In the genomic region with DNA sequence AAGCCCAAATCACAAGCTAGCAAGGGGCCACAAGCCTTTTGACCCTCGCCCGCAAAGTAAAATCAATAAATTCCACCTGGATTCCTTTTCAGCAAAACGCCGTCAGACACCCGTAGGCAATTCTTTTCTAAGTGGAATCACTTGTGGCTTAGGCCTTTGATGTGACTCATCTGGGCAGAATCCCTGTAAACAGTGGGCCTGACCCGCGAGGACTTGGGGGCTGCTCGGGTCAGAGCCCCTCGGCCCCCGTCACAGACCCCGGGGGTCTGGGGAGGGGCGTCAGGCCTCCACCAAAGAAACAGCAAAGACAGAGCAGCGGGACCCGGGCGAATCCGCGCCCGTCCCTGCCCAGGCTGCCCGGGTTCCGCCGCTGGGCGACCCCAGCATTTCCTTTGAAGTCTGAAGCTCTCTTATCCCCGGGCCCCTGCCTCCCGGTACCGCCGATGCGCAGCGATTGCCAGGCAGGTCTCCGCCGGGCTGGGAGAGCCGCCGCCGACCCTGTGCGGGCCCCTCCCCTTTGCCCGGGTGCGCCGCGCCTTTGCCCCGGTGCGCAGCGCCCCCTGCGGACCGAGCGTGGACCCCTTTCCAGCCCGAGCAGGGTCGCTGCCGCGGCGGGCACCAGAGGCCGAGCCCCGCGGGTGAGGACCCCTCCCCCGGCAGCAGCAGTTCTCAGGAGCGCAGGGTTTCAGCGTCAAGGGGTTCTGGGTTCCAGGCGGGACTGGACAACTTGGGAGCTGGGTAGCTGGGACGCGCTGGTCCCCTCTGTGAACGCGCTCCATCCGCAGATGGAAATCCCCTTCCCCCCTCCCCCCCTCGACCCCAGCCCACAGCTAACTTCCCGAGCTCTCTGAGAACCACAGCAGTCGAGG, we compare ENCODE assay signal across 9 cellular contexts.
DNase-seq lines count a peak whose midpoint lies in the region; ATAC-seq and TF ChIP-seq lines count a peak whose summit lies in the region.
"Had no signal": no experiment of that assay in that cellular context is flagged by ENCODE, and none has a peak within 500 bp of the region (broad histone marks: within the 10 kb centered on the region; RNA-seq: fewer than 3 reads in every experiment).

No MANE protein-coding gene starts in this region.

- H3K4me1 Mint-ChIP-seq in MCF 10A (ENCODE audit: insufficient read depth, unreplicated experiment), result no peaks in the 10 kb centered on the region

- peak; percentile 10 for TF ChIP-seq CTCF in RWPE1 (conservative IDR thresholded peaks at IDR 0.05; ENCODE audit: low read depth)
- peak; percentile 9 for TF ChIP-seq CTCF in MCF 10A (IDR thresholded peaks at IDR 0.05; ENCODE audit: unreplicated experiment)

- H2BK120ac ChIP-seq in mesenchymal stem cell (ENCODE audit: low read depth, low read length), result no peak overlapping the region

- no peaks in the 10 kb centered on the region for H3K27me3 Mint-ChIP-seq in MCF 10A (ENCODE audit: insufficient read depth, unreplicated experiment)

- H2BK5ac ChIP-seq in mesenchymal stem cell (ENCODE audit: low read depth, low read length, poor library complexity, severe bottlenecking), result no peak overlapping the region

- H3K14ac ChIP-seq in mesenchymal stem cell (ENCODE audit: low read length in 2 of 2), result no peak overlapping the region

- no peak overlapping the region for H3K27ac Mint-ChIP-seq in MCF 10A (ENCODE audit: low read depth, unreplicated experiment)

- peak overlapping the region in 1 of 2 experiments; percentile 38 for H2BK12ac ChIP-seq in mesenchymal stem cell (ENCODE audit: low read length in 2 of 2)

- H2AK5ac ChIP-seq in mesenchymal stem cell (ENCODE audit: low read length, severe bottlenecking), result no peak overlapping the region

- H3K4me1 ChIP-seq in mesenchymal stem cell (ENCODE audit: control insufficient read depth, insufficient read depth, low read depth, low read length), result peaks cover 11% of the 10 kb centered on the region

- H3K79me1 ChIP-seq in mesenchymal stem cell (replicated peaks; ENCODE audit: low read length, poor library complexity, severe bottlenecking), result no peaks in the 10 kb centered on the region

- 4% methylated on average over 49 of the region's 64 CpGs for WGBS in mesenchymal stem cell

- no peak overlapping the region for H2BK15ac ChIP-seq in mesenchymal stem cell (ENCODE audit: low read depth, poor library complexity, severe bottlenecking)

- H3K9ac ChIP-seq in mesenchymal stem cell (ENCODE audit: low read length), result no peak overlapping the region

- no peak overlapping the region for H3K4ac ChIP-seq in mesenchymal stem cell (ENCODE audit: low read depth in 1 of 2, low read length in 2 of 2)

- H3K4me3 Mint-ChIP-seq in MCF 10A (ENCODE audit: unreplicated experiment), result no peak overlapping the region

- peaks cover 40 to 85% of the 10 kb centered on the region in 2 experiments for H3K27me3 ChIP-seq in mesenchymal stem cell (ENCODE audit: control insufficient read depth in 1 of 2, insufficient read depth in 1 of 2, low read length in 2 of 2)

- peak; percentile 50 for ATAC-seq in stimulated activated naive CD8-positive, alpha-beta T cell treated with anti-CD3 and anti-CD28 coated beads, Interleukin-15, Interleukin-2, amounts not matched to agents 100 U/mL and 50 U/mL, for 24 hours
- no peak for ATAC-seq in HG03571 (IDR thresholded peaks at IDR 0.05; ENCODE audit: unreplicated experiment)
- ATAC-seq in GM18868 (IDR thresholded peaks at IDR 0.05; ENCODE audit: unreplicated experiment), result no peak

- DNase-seq in ELR (ENCODE audit: low read depth), result peak; percentile 74
- peak; percentile 73 for DNase-seq in RWPE1 (ENCODE audit: low spot score)
- no peak for DNase-seq in MCF 10A (ENCODE audit: unreplicated experiment)
- DNase-seq in mesenchymal stem cell, result peak; percentile 51
- DNase-seq in stimulated activated naive CD8-positive, alpha-beta T cell treated with anti-CD3 and anti-CD28 coated beads, Interleukin-15, Interleukin-2, amounts not matched to agents 100 U/mL and 50 U/mL, for 24 hours, result peak; percentile 65
- DNase-seq in SIG-M5 (lab: John Stamatoyannopoulos, UW), result no peak
- DNase-seq: left cardiac atrium had no signal

- H3K4me2 ChIP-seq in mesenchymal stem cell (ENCODE audit: low read length, poor library complexity, severe bottlenecking), result peak overlapping the region; percentile 85

- H3K9me3 ChIP-seq in mesenchymal stem cell (ENCODE audit: control insufficient read depth, low read length), result peaks cover 5% of the 10 kb centered on the region

- POLR2A ChIA-PET in RWPE1 (lab: Yijun Ruan, JAX; ENCODE audit: low non-redundant PET), result no interaction called here
- POLR2A ChIA-PET in MCF 10A (lab: Yijun Ruan, JAX), result no interaction called here

- no TSS peak for BruUV-seq in MCF 10A (replicated peaks; lab: Mats Ljungman, UMichigan)

- peak overlapping the region; percentile 19 for H2AFZ ChIP-seq in mesenchymal stem cell (ENCODE audit: low read depth, low read length)

- peak overlapping the region in 1 of 2 experiments; percentile 51 for H3K4me3 ChIP-seq in mesenchymal stem cell (ENCODE audit: insufficient read depth in 1 of 2, low read depth in 1 of 2, low read length in 2 of 2)

- H3K36me3 Mint-ChIP-seq in MCF 10A (ENCODE audit: insufficient read depth, unreplicated experiment), result no peaks in the 10 kb centered on the region

- intact Hi-C loops in MCF 10A (cut with micrococcal nuclease), result no loop called here

- peak overlapping the region in 1 of 2 experiments; percentile 28 for H3K18ac ChIP-seq in mesenchymal stem cell (ENCODE audit: low read depth in 1 of 2, low read length in 2 of 2)

- H3K9me3 Mint-ChIP-seq in MCF 10A (ENCODE audit: unreplicated experiment), result no peaks in the 10 kb centered on the region

- no peak overlapping the region for H4K91ac ChIP-seq in mesenchymal stem cell (ENCODE audit: low read length)

- peaks cover 0 to 4% of the 10 kb centered on the region in 2 experiments for H3K36me3 ChIP-seq in mesenchymal stem cell (ENCODE audit: control insufficient read depth in 1 of 2, insufficient read depth in 2 of 2, low read depth in 1 of 2, low read length in 2 of 2)

- H3K27ac ChIP-seq in RWPE1 (no peak overlapping the region), mesenchymal stem cell (ENCODE audit: low read length, poor library complexity, severe bottlenecking) (no peak overlapping the region)

- CTCF ChIA-PET in RWPE1 (lab: Yijun Ruan, JAX) (interaction anchor here (0.5 to 1.0 kb wide), 9 partner anchors 16 to 1434 kb away, joined by 3 to 7 read pairs (median 4); no protein-coding TSS in a partner anchor), MCF 10A (lab: Yijun Ruan, JAX) (interaction anchor here (0.7 to 0.8 kb wide), 3 partner anchors 28 to 887 kb away, joined by 3 read pairs; no protein-coding TSS in a partner anchor)

- H4K8ac ChIP-seq in mesenchymal stem cell (ENCODE audit: low read length), result peak overlapping the region; percentile 61

- H3K23ac ChIP-seq in mesenchymal stem cell (ENCODE audit: low read length in 2 of 2), result peak overlapping the region in 1 of 2 experiments; percentile 34

Comparison
In these comparisons a context has a peak if more than half of its experiments do, and no peak if none do; other contexts are left out.
1. DNase-seq: peak in ELR (single experiment), RWPE1 (single experiment), mesenchymal stem cell (single experiment) and stimulated activated naive CD8-positive, alpha-beta T cell treated with anti-CD3 and anti-CD28 coated beads, Interleukin-15, Interleukin-2, amounts not matched to agents 100 U/mL and 50 U/mL, for 24 hours (single experiment); none in MCF 10A (single experiment) and SIG-M5 (single experiment).